Comparison of ENCODE assay signal across 1 cellular context in genomic region chr9:137725598-137725997, GRCh38.
TF ChIP-seq lines count a peak whose summit lies in the region.

No MANE protein-coding gene starts in this region.

TF ChIP-seq in WTC11, 78 proteins besides CTCF, POLR2A, EP300 and RAD21 (continued from another document):
- TF ChIP-seq ZMAT4 (CRISPR knock-in tag; IDR thresholded peaks at IDR 0.05) (no peak), GTF2I (CRISPR knock-in tag; conservative IDR thresholded peaks at IDR 0.05) (no peak), JUN (CRISPR knock-in tag; IDR thresholded peaks at IDR 0.05) (no peak), AFF4 (CRISPR knock-in tag; IDR thresholded peaks at IDR 0.05; ENCODE audit: borderline replicate concordance) (no peak), ZNF138 (CRISPR knock-in tag; conservative IDR thresholded peaks at IDR 0.05) (no peak), E2F5 (CRISPR knock-in tag; IDR thresholded peaks at IDR 0.05) (no peak), CBFB (CRISPR knock-in tag; IDR thresholded peaks at IDR 0.05; ENCODE audit: low read depth) (no peak), ZNF121 (CRISPR knock-in tag; IDR thresholded peaks at IDR 0.05) (no peak), ATF1 (CRISPR knock-in tag; IDR thresholded peaks at IDR 0.05) (no peak), HMGXB4 (CRISPR knock-in tag; IDR thresholded peaks at IDR 0.05) (no peak)
TF ChIP-seq in WTC11: peak in this region for 0.
